24 cellular contexts compared by ENCODE assay signal in the genomic region with DNA sequence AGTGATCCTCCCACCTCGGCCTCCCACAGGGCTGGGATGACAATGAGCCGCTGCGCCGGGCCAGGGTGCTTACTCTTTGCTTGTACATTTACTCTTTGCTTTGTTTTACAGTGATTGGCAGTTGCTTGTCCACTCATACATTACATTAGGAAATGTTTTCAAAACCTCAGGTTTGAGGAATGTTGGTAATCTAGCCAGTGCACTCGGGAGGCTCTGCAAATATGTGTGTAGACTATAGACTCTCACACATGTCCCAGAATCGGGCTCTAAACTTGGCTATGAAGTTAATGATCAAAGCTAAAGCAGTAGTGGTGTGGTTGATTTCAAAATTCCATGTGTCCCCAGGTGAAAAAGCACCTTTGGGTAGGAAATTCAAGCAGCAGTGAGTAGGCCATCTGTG.
"Had no signal": no experiment of that assay in that cellular context is flagged by ENCODE, and none has a peak within 500 bp of the region (broad histone marks: within the 10 kb centered on the region; RNA-seq: fewer than 3 reads in every experiment).

No MANE protein-coding gene starts in this region.

- H3K4me1 Mint-ChIP-seq: naive B cell, neural progenitor cell had no signal

- H3K27me3 ChIP-seq: dorsolateral prefrontal cortex, heart left ventricle, neural progenitor cell, spleen, tibial nerve had no signal

- H3K4me3 ChIP-seq: dorsolateral prefrontal cortex, heart left ventricle, lung, neural progenitor cell, prostate gland, spleen, tibial nerve had no signal

- H3K9me3 Mint-ChIP-seq: naive B cell; neural progenitor cell; stimulated activated memory B cell treated with anti-CD40 and anti-IgM and Interleukin-4, amounts not matched to agents 10 μg/mL and 1 μg/mL and 100 μg/mL, for 72 hours; stimulated activated naive CD8-positive, alpha-beta T cell treated with anti-CD3 and anti-CD28 coated beads, Interleukin-15, Interleukin-2, amounts not matched to agents 100 ng/mL and 50 ng/mL, for 24 hours had no signal

- H3K4me3 Mint-ChIP-seq: naive B cell; neural progenitor cell; stimulated activated memory B cell treated with anti-CD40 and anti-IgM and Interleukin-4, amounts not matched to agents 10 μg/mL and 1 μg/mL and 100 μg/mL, for 72 hours; stimulated activated naive CD8-positive, alpha-beta T cell treated with anti-CD3 and anti-CD28 coated beads, Interleukin-15, Interleukin-2, amounts not matched to agents 100 ng/mL and 50 ng/mL, for 24 hours had no signal

- H3K9me3 ChIP-seq: heart left ventricle, prostate gland, spleen, tibial nerve had no signal

- H3K36me3 ChIP-seq: neural progenitor cell had no signal

- H3K27me3 Mint-ChIP-seq: naive B cell; stimulated activated memory B cell treated with anti-CD40 and anti-IgM and Interleukin-4, amounts not matched to agents 10 μg/mL and 1 μg/mL and 100 μg/mL, for 72 hours; stimulated activated naive CD8-positive, alpha-beta T cell treated with anti-CD3 and anti-CD28 coated beads, Interleukin-15, Interleukin-2, amounts not matched to agents 100 ng/mL and 50 ng/mL, for 24 hours had no signal

- DNase-seq: central memory CD4-positive, alpha-beta T cell; cortex of kidney; dorsolateral prefrontal cortex; effector CD8-positive, alpha-beta T cell; heart left ventricle; hippocampal formation; islet precursor cell; left colon; left ventricle myocardium superior; mesendoderm; naive B cell; occipital lobe; retina; spleen; stimulated activated CD4-positive, alpha-beta T cell treated with anti-CD3 and anti-CD28 coated beads, Interleukin-15, amount 100 ng/mL, for 24 hours; stimulated activated CD4-positive, alpha-beta T cell treated with anti-CD3 and anti-CD28 coated beads, Interleukin-1b, Interleukin-23, amount 100 ng/mL, for 48 hours; stimulated activated CD4-positive, alpha-beta T cell treated with anti-CD3 and anti-CD28 coated beads, Interleukin-4, amount 100 ng/mL, for 24 hours had no signal

- H3K27ac Mint-ChIP-seq: neural progenitor cell; stimulated activated memory B cell treated with anti-CD40 and anti-IgM and Interleukin-4, amounts not matched to agents 10 μg/mL and 1 μg/mL and 100 μg/mL, for 72 hours; stimulated activated naive CD8-positive, alpha-beta T cell treated with anti-CD3 and anti-CD28 coated beads, Interleukin-15, Interleukin-2, amounts not matched to agents 100 ng/mL and 50 ng/mL, for 24 hours had no signal

- H3K4me1 ChIP-seq: heart left ventricle, neural progenitor cell, parathyroid adenoma, prostate gland, spleen, tibial nerve had no signal
